ENCODE assay signal across 1 cellular context in the genomic region with DNA sequence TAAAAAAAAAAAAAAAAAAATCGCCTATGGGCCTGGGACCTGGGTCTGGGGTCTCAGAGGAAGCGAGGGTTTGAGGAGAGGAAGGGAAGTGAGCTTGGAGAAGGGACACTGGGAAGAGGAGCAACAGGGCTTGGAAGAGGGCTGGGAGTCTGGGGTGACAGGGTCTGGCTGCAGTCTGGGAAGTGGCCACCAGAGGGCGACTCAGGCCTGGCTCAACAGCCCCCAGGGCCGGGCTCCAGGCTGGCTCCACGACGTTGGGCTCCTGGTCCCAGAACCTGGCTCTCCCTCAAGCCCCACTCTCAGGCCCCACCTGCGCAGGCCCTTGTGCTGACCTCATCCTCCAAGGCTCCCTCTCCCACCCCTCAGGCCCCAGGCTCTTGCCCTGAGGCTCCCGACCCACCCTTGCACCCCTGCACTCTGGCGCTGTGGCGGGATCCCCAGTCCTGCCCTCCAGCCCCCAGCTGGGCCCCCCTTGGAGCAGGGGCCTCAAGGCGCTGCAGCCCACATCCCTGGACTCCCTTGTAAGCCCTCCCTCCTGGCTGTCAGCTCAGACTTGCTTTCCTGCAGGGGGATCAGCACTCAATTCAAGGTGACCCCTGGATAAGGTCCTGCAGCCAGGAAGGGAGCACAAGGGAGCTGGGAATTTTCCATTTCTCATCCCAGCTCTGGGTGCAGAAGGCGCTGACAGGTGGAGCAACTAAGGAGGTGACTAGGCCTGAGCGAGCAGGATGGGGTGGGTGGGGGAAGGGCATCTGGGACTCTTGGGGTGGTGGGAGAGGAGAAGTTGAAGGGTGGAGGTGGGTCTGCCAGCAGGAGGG.
A peak's percentile ranks its signal among the peaks of the same experiment; 100 is the strongest.
TF ChIP-seq lines count a peak whose summit lies in the region.

No MANE protein-coding gene starts in this region.

TF ChIP-seq in HepG2, 621 proteins besides CTCF, POLR2A, EP300 and RAD21 (continued from another document and continues in another):
- TF ChIP-seq SAFB2 (CRISPR knock-in tag; IDR thresholded peaks at IDR 0.05; ENCODE audit: borderline replicate concordance, low read depth): 0 out of 2 replicates have a peak, but pooled peaks have one; percentile 30
- peak; percentile 33; the same call in 1 of the 2 replicates for TF ChIP-seq GABPB1 (CRISPR knock-in tag; IDR thresholded peaks at IDR 0.05)
- TF ChIP-seq MTA1 (CRISPR knock-in tag; IDR thresholded peaks at IDR 0.05; ENCODE audit: borderline replicate concordance): peak; percentile 39; the same call in 1 of the 2 replicates
- TF ChIP-seq REPIN1 (CRISPR knock-in tag; IDR thresholded peaks at IDR 0.05; ENCODE audit: borderline replicate concordance, low read depth): peak; percentile 71; the same call in 1 of the 2 replicates
- TF ChIP-seq, protein P1, sequence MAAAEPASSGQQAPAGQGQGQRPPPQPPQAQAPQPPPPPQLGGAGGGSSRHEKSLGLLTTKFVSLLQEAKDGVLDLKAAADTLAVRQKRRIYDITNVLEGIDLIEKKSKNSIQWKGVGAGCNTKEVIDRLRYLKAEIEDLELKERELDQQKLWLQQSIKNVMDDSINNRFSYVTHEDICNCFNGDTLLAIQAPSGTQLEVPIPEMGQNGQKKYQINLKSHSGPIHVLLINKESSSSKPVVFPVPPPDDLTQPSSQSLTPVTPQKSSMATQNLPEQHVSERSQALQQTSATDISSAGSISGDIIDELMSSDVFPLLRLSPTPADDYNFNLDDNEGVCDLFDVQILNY (CRISPR knock-in tag; conservative IDR thresholded peaks at IDR 0.05): no peak
- no peak for TF ChIP-seq GABPA (IDR thresholded peaks at IDR 0.05; ENCODE audit: low read depth, low read length)
- no peak for TF ChIP-seq GABPA (CRISPR knock-in tag; IDR thresholded peaks at IDR 0.05; ENCODE audit: low read depth)
- TF ChIP-seq, protein P2, sequence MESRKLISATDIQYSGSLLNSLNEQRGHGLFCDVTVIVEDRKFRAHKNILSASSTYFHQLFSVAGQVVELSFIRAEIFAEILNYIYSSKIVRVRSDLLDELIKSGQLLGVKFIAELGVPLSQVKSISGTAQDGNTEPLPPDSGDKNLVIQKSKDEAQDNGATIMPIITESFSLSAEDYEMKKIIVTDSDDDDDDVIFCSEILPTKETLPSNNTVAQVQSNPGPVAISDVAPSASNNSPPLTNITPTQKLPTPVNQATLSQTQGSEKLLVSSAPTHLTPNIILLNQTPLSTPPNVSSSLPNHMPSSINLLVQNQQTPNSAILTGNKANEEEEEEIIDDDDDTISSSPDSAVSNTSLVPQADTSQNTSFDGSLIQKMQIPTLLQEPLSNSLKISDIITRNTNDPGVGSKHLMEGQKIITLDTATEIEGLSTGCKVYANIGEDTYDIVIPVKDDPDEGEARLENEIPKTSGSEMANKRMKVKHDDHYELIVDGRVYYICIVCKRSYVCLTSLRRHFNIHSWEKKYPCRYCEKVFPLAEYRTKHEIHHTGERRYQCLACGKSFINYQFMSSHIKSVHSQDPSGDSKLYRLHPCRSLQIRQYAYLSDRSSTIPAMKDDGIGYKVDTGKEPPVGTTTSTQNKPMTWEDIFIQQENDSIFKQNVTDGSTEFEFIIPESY (CRISPR knock-in tag; IDR thresholded peaks at IDR 0.05): peak; percentile 87
- TF ChIP-seq, protein P3, sequence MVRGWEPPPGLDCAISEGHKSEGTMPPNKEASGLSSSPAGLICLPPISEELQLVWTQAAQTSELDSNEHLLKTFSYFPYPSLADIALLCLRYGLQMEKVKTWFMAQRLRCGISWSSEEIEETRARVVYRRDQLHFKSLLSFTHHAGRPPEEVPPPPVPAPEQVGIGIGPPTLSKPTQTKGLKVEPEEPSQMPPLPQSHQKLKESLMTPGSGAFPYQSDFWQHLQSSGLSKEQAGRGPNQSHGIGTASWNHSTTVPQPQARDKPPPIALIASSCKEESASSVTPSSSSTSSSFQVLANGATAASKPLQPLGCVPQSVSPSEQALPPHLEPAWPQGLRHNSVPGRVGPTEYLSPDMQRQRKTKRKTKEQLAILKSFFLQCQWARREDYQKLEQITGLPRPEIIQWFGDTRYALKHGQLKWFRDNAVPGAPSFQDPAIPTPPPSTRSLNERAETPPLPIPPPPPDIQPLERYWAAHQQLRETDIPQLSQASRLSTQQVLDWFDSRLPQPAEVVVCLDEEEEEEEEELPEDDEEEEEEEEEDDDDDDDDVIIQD (CRISPR knock-in tag; IDR thresholded peaks at IDR 0.05; ENCODE audit: low read depth): no peak
- peak; percentile 53; the same call in 1 of the 2 replicates for TF ChIP-seq ZBTB7B (CRISPR knock-in tag; IDR thresholded peaks at IDR 0.05)
- TF ChIP-seq, protein P4, sequence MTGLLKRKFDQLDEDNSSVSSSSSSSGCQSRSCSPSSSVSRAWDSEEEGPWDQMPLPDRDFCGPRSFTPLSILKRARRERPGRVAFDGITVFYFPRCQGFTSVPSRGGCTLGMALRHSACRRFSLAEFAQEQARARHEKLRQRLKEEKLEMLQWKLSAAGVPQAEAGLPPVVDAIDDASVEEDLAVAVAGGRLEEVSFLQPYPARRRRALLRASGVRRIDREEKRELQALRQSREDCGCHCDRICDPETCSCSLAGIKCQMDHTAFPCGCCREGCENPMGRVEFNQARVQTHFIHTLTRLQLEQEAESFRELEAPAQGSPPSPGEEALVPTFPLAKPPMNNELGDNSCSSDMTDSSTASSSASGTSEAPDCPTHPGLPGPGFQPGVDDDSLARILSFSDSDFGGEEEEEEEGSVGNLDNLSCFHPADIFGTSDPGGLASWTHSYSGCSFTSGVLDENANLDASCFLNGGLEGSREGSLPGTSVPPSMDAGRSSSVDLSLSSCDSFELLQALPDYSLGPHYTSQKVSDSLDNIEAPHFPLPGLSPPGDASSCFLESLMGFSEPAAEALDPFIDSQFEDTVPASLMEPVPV (CRISPR knock-in tag; IDR thresholded peaks at IDR 0.05): no peak; the same call in 1 of the 2 replicates
- TF ChIP-seq ZNF737 (CRISPR knock-in tag; IDR thresholded peaks at IDR 0.05; ENCODE audit: borderline replicate concordance): no peak
- peak; percentile 64 for TF ChIP-seq HNRNPK (IDR thresholded peaks at IDR 0.05; ENCODE audit: low read depth, low read length, poor library complexity, severe bottlenecking)
- TF ChIP-seq ZSCAN9 (CRISPR knock-in tag; IDR thresholded peaks at IDR 0.05; ENCODE audit: borderline replicate concordance): no peak
- TF ChIP-seq ZNF891 (CRISPR knock-in tag; IDR thresholded peaks at IDR 0.05): 0 out of 2 replicates have a peak, but pooled peaks have one; percentile 48
- no peak for TF ChIP-seq FOSL2 (CRISPR knock-in tag; IDR thresholded peaks at IDR 0.05)
- TF ChIP-seq, protein P5, sequence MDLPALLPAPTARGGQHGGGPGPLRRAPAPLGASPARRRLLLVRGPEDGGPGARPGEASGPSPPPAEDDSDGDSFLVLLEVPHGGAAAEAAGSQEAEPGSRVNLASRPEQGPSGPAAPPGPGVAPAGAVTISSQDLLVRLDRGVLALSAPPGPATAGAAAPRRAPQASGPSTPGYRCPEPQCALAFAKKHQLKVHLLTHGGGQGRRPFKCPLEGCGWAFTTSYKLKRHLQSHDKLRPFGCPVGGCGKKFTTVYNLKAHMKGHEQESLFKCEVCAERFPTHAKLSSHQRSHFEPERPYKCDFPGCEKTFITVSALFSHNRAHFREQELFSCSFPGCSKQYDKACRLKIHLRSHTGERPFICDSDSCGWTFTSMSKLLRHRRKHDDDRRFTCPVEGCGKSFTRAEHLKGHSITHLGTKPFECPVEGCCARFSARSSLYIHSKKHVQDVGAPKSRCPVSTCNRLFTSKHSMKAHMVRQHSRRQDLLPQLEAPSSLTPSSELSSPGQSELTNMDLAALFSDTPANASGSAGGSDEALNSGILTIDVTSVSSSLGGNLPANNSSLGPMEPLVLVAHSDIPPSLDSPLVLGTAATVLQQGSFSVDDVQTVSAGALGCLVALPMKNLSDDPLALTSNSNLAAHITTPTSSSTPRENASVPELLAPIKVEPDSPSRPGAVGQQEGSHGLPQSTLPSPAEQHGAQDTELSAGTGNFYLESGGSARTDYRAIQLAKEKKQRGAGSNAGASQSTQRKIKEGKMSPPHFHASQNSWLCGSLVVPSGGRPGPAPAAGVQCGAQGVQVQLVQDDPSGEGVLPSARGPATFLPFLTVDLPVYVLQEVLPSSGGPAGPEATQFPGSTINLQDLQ (CRISPR knock-in tag; IDR thresholded peaks at IDR 0.05): no peak
- TF ChIP-seq ZNF501 (CRISPR knock-in tag; IDR thresholded peaks at IDR 0.05): no peak
- peak; percentile 32 for TF ChIP-seq ZNF331 (CRISPR knock-in tag; IDR thresholded peaks at IDR 0.05)
- TF ChIP-seq ZNF549 (CRISPR knock-in tag; IDR thresholded peaks at IDR 0.05): no peak
- TF ChIP-seq ZNF138 (CRISPR knock-in tag; IDR thresholded peaks at IDR 0.05; ENCODE audit: low read depth): no peak
- peak; percentile 33 for TF ChIP-seq AGO1 (IDR thresholded peaks at IDR 0.05; ENCODE audit: low read depth, low read length, poor library complexity, severe bottlenecking)
- TF ChIP-seq ZNF44 (CRISPR knock-in tag; IDR thresholded peaks at IDR 0.05): no peak
- TF ChIP-seq, protein P6, sequence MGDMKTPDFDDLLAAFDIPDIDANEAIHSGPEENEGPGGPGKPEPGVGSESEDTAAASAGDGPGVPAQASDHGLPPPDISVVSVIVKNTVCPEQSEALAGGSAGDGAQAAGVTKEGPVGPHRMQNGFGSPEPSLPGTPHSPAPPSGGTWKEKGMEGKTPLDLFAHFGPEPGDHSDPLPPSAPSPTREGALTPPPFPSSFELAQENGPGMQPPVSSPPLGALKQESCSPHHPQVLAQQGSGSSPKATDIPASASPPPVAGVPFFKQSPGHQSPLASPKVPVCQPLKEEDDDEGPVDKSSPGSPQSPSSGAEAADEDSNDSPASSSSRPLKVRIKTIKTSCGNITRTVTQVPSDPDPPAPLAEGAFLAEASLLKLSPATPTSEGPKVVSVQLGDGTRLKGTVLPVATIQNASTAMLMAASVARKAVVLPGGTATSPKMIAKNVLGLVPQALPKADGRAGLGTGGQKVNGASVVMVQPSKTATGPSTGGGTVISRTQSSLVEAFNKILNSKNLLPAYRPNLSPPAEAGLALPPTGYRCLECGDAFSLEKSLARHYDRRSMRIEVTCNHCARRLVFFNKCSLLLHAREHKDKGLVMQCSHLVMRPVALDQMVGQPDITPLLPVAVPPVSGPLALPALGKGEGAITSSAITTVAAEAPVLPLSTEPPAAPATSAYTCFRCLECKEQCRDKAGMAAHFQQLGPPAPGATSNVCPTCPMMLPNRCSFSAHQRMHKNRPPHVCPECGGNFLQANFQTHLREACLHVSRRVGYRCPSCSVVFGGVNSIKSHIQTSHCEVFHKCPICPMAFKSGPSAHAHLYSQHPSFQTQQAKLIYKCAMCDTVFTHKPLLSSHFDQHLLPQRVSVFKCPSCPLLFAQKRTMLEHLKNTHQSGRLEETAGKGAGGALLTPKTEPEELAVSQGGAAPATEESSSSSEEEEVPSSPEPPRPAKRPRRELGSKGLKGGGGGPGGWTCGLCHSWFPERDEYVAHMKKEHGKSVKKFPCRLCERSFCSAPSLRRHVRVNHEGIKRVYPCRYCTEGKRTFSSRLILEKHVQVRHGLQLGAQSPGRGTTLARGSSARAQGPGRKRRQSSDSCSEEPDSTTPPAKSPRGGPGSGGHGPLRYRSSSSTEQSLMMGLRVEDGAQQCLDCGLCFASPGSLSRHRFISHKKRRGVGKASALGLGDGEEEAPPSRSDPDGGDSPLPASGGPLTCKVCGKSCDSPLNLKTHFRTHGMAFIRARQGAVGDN (CRISPR knock-in tag; IDR thresholded peaks at IDR 0.05): peak; percentile 69
- TF ChIP-seq POLR2G (IDR thresholded peaks at IDR 0.05; ENCODE audit: low read depth, low read length): no peak
- no peak for TF ChIP-seq RFX3 (CRISPR knock-in tag; IDR thresholded peaks at IDR 0.05)
- TF ChIP-seq, protein P7, sequence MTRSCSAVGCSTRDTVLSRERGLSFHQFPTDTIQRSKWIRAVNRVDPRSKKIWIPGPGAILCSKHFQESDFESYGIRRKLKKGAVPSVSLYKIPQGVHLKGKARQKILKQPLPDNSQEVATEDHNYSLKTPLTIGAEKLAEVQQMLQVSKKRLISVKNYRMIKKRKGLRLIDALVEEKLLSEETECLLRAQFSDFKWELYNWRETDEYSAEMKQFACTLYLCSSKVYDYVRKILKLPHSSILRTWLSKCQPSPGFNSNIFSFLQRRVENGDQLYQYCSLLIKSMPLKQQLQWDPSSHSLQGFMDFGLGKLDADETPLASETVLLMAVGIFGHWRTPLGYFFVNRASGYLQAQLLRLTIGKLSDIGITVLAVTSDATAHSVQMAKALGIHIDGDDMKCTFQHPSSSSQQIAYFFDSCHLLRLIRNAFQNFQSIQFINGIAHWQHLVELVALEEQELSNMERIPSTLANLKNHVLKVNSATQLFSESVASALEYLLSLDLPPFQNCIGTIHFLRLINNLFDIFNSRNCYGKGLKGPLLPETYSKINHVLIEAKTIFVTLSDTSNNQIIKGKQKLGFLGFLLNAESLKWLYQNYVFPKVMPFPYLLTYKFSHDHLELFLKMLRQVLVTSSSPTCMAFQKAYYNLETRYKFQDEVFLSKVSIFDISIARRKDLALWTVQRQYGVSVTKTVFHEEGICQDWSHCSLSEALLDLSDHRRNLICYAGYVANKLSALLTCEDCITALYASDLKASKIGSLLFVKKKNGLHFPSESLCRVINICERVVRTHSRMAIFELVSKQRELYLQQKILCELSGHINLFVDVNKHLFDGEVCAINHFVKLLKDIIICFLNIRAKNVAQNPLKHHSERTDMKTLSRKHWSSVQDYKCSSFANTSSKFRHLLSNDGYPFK (CRISPR knock-in tag; IDR thresholded peaks at IDR 0.05; ENCODE audit: borderline replicate concordance): 0 out of 2 replicates have a peak, but pooled peaks have one; percentile 20
- peak; percentile 39; the same call in 1 of the 2 replicates for TF ChIP-seq SALL1 (CRISPR knock-in tag; IDR thresholded peaks at IDR 0.05)
- TF ChIP-seq ZNF703 (CRISPR knock-in tag; IDR thresholded peaks at IDR 0.05; ENCODE audit: borderline replicate concordance): no peak
- TF ChIP-seq KLF13 (CRISPR knock-in tag; IDR thresholded peaks at IDR 0.05): 0 out of 2 replicates have a peak, but pooled peaks have one; percentile 42
- no peak for TF ChIP-seq MTA3 (CRISPR knock-in tag; IDR thresholded peaks at IDR 0.05)
- 0 out of 2 replicates have a peak, but pooled peaks have one; percentile 57 for TF ChIP-seq ZFP90 (CRISPR knock-in tag; IDR thresholded peaks at IDR 0.05; ENCODE audit: borderline replicate concordance)
- TF ChIP-seq MEIS1 (CRISPR knock-in tag; IDR thresholded peaks at IDR 0.05; ENCODE audit: borderline replicate concordance): peak; percentile 73; the same call in 1 of the 2 replicates
- peak; percentile 21; the same call in 1 of the 2 replicates for TF ChIP-seq RXRA (CRISPR knock-in tag; IDR thresholded peaks at IDR 0.05)
- TF ChIP-seq, protein P8, sequence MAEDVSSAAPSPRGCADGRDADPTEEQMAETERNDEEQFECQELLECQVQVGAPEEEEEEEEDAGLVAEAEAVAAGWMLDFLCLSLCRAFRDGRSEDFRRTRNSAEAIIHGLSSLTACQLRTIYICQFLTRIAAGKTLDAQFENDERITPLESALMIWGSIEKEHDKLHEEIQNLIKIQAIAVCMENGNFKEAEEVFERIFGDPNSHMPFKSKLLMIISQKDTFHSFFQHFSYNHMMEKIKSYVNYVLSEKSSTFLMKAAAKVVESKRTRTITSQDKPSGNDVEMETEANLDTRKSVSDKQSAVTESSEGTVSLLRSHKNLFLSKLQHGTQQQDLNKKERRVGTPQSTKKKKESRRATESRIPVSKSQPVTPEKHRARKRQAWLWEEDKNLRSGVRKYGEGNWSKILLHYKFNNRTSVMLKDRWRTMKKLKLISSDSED (CRISPR knock-in tag; IDR thresholded peaks at IDR 0.05): no peak
- peak; percentile 42; the same call in 1 of the 2 replicates for TF ChIP-seq ZNF788 (CRISPR knock-in tag; IDR thresholded peaks at IDR 0.05; ENCODE audit: borderline replicate concordance)
- TF ChIP-seq FOSL1 (CRISPR knock-in tag; IDR thresholded peaks at IDR 0.05; ENCODE audit: borderline replicate concordance): no peak
- 0 out of 2 replicates have a peak, but pooled peaks have one; percentile 56 for TF ChIP-seq ZNF567 (CRISPR knock-in tag; IDR thresholded peaks at IDR 0.05; ENCODE audit: borderline replicate concordance)
